In the genomic region with DNA sequence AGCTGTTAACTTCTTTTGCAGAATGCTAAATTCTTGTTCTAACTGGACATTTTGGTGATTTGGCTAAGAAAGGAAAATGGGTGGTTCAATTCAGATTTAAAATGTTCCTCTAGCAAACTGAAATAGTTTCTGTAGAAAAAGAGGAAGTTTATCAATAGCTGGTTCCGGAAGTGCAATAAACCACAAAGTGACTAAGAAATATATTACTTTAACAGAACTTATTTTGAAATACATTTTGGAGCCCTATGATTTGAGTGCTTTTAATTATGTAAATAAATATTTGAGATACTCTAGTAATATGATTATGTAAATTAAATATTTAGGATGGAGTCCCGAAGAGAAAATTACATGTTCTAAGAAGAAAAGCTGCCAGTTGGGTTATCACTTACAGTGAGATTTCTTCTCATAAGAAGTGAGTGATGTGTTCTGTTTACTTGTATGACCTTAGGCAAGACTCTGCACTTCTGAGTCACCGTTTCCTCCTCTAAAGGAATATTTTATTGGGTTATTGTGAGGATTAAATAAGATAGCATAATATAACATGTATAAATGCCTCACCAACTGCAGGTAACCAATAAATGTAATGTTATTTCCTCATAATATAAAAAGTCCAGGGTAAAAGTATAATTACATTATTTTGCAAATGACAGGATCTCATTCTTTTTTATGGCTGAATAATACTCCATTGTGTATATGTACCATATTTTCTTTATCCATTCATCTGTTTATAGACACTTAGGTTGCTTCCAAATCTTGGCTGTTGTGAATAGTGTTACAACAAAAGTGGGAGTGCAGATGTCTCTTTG, we compare ENCODE assay signal across 8 cellular contexts. TPM values are rescaled to one million over a fixed set of nuclear protein-coding genes. Genes with fewer than 3 reads are reported as not detected.
DNase-seq lines count a peak whose midpoint lies in the region; ATAC-seq, FAIRE-seq and TF ChIP-seq lines count a peak whose summit lies in the region.

A gene with protein sequence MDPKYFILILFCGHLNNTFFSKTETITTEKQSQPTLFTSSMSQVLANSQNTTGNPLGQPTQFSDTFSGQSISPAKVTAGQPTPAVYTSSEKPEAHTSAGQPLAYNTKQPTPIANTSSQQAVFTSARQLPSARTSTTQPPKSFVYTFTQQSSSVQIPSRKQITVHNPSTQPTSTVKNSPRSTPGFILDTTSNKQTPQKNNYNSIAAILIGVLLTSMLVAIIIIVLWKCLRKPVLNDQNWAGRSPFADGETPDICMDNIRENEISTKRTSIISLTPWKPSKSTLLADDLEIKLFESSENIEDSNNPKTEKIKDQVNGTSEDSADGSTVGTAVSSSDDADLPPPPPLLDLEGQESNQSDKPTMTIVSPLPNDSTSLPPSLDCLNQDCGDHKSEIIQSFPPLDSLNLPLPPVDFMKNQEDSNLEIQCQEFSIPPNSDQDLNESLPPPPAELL (minus strand): TSS at position 73 of the 806 bp plus-strand sequence. CDS start 8,445 bp downstream, outside the sequence.

- POLR2A ChIA-PET in HepG2 (lab: Yijun Ruan, JAX), result no interaction called here

- H3K4me3 ChIP-seq in liver (ENCODE audit: low read depth in 1 of 3, low read length in 3 of 3) (no peak within 1 kb of the TSS), HepG2 (replicated peaks in 1 of 3; ENCODE audit: insufficient read depth in 1 of 3, low read depth in 2 of 3, low read length in 3 of 3) (no peak within 1 kb of the TSS)

- H3K4me2 ChIP-seq in HepG2 (ENCODE audit: low read depth, low read length), result no peak within 1 kb of the TSS

- no peaks in the 10 kb centered on the region for H4K20me1 ChIP-seq in HepG2 (ENCODE audit: insufficient read depth, low read length)

- H3K27ac Mint-ChIP-seq in stimulated activated naive B cell treated with anti-CD40 and anti-IgM and Interleukin-4, amounts not matched to agents 10 μg/mL and 1 μg/mL and 100 μg/mL, for 72 hours, result peak within 1 kb of the TSS; percentile 96

- BruUV-seq in HepG2 (replicated peaks; lab: Mats Ljungman, UMichigan), result no TSS peak

- H3K36me3 ChIP-seq in liver (ENCODE audit: control insufficient read depth in 4 of 4, insufficient read depth in 3 of 4, low read depth in 1 of 4, low read length in 3 of 4) (no peaks in the 10 kb centered on the region), HepG2 (replicated peaks in 1 of 2; ENCODE audit: control insufficient read depth in 1 of 2, insufficient read depth in 2 of 2, low read length in 2 of 2) (no peaks in the 10 kb centered on the region)

- TF ChIP-seq POLR2A in HepG2 (IDR thresholded peaks at IDR 0.05; ENCODE audit: insufficient read depth in 1 of 2, low read depth in 2 of 2, low read length in 2 of 2), result no peak

- peak within 1 kb of the TSS in 1 of 2 donors; percentile 89 for H3K9ac ChIP-seq in liver (ENCODE audit: low read depth in 1 of 2, low read length in 2 of 2)
- H3K9ac ChIP-seq in HepG2 (ENCODE audit: insufficient read depth, low read depth, low read length), result no peak within 1 kb of the TSS

- H3K9me3 ChIP-seq in liver (ENCODE audit: control insufficient read depth in 4 of 4, low read length in 3 of 4) (no peaks in the 10 kb centered on the region), HepG2 (ENCODE audit: low read length) (no peaks in the 10 kb centered on the region)

- peak within 1 kb of the TSS; percentile 41 to 62 for H3K27ac ChIP-seq in liver (ENCODE audit: low read depth in 1 of 2, low read length in 2 of 2)
- no peak within 1 kb of the TSS for H3K27ac ChIP-seq in HepG2 (ENCODE audit: extremely low read length, insufficient read depth, low read length)
- H3K27ac ChIP-seq in epithelial cell of prostate, result peak within 1 kb of the TSS; percentile 84

- no peak for ATAC-seq in HepG2
- peak; percentile 57 for ATAC-seq in stimulated activated naive B cell treated with anti-CD40 and anti-IgM and Interleukin-4, amounts not matched to agents 10 μg/mL and 1 μg/mL and 100 μg/mL, for 72 hours (replicated peaks)

- peak within 1 kb of the TSS; percentile 76 to 89 for H3K4me3 Mint-ChIP-seq in stimulated activated naive B cell treated with anti-CD40 and anti-IgM and Interleukin-4, amounts not matched to agents 10 μg/mL and 1 μg/mL and 100 μg/mL, for 72 hours

- peaks cover 22 to 54% of the 10 kb centered on the region in 2 donors for H3K4me1 Mint-ChIP-seq in stimulated activated naive B cell treated with anti-CD40 and anti-IgM and Interleukin-4, amounts not matched to agents 10 μg/mL and 1 μg/mL and 100 μg/mL, for 72 hours

- H3K27me3 ChIP-seq in liver (ENCODE audit: control insufficient read depth in 4 of 4, insufficient read depth in 4 of 4, low read length in 3 of 4), result no peaks in the 10 kb centered on the region
- no peaks in the 10 kb centered on the region for H3K27me3 ChIP-seq in HepG2 (ENCODE audit: control insufficient read depth in 1 of 2, insufficient read depth in 2 of 2, low read length in 2 of 2)

- no peak for TF ChIP-seq EP300 in HepG2 (IDR thresholded peaks at IDR 0.05; ENCODE audit: low read depth in 2 of 2, low read length in 2 of 2)
- no peak for TF ChIP-seq EP300 in HepG2 (CRISPR knock-in tag; IDR thresholded peaks at IDR 0.05; ENCODE audit: borderline replicate concordance)

- H3K9me3 Mint-ChIP-seq in stimulated activated naive B cell treated with anti-CD40 and anti-IgM and Interleukin-4, amounts not matched to agents 10 μg/mL and 1 μg/mL and 100 μg/mL, for 72 hours, result peaks cover 0 to 3% of the 10 kb centered on the region in 2 donors

- in situ Hi-C loops in HepG2 (cut with HindIII; ENCODE audit: extremely low pct_ligation_motif_present, low pct_unique_long_range_greater_than_20kb), result no loop called here

- no peak within 1 kb of the TSS for H2AFZ ChIP-seq in HepG2 (ENCODE audit: low read length)

- TF ChIP-seq CTCF in liver (IDR thresholded peaks at IDR 0.05; ENCODE audit: low read depth, low read length, missing input control) (no peak), HepG2 (CRISPR knock-in tag; IDR thresholded peaks at IDR 0.05) (no peak), D721Med (IDR thresholded peaks at IDR 0.05; ENCODE audit: insufficient read depth, missing control alignments) (no peak)

- TF ChIP-seq RAD21 in liver (IDR thresholded peaks at IDR 0.05) (no peak), HepG2 (CRISPR knock-in tag; IDR thresholded peaks at IDR 0.05) (no peak)

- peaks cover 22 to 30% of the 10 kb centered on the region in 2 donors for H3K36me3 Mint-ChIP-seq in stimulated activated naive B cell treated with anti-CD40 and anti-IgM and Interleukin-4, amounts not matched to agents 10 μg/mL and 1 μg/mL and 100 μg/mL, for 72 hours

- intact Hi-C loops in HepG2 (cut with micrococcal nuclease; ENCODE audit: unreplicated experiment), result no loop called here

- WGBS in liver, result 64% methylated on average over 3 of the region's 3 CpGs
- 91% methylated on average over 3 of the region's 3 CpGs for WGBS in HepG2 (ENCODE audit: low lambda C conversion rate)

- CTCF ChIA-PET in HepG2 (lab: Yijun Ruan, JAX; ENCODE audit: low intra/inter-chr PET ratio, low total read pairs), result no interaction called here

- DNase-seq in HepG2 (ENCODE audit: low spot score) (no peak), RKO (ENCODE audit: low spot score) (peak; percentile 20), epithelial cell of prostate (ENCODE audit: low read depth, low spot score) (peak; percentile 69), NCI-H2171 treated with DMSO at 0.1 percent for 48 hours (lab: John Stamatoyannopoulos, UW) (no peak), D721Med (ENCODE audit: insufficient read length, low spot score) (no peak), UCSD-AML1 (lab: John Stamatoyannopoulos, UW; ENCODE audit: unreplicated experiment) (no peak)
- no peak for DNase-seq in stimulated activated naive B cell treated with anti-CD40 and anti-IgM and Interleukin-4, amounts not matched to agents 10 μg/mL and 1 μg/mL and 100 μg/mL, for 72 hours

- no peaks in the 10 kb centered on the region for H3K79me2 ChIP-seq in HepG2 (ENCODE audit: insufficient read depth, low read length)

- FAIRE-seq in HepG2 (lab: Jason Lieb, UNC) (no peak), D721Med (lab: Jason Lieb, UNC) (no peak)

- no peaks in the 10 kb centered on the region for H3K4me1 ChIP-seq in liver (ENCODE audit: control insufficient read depth in 4 of 4, insufficient read depth in 4 of 4, low read length in 3 of 4)
- no peaks in the 10 kb centered on the region for H3K4me1 ChIP-seq in HepG2 (ENCODE audit: insufficient read depth, low read length)

- H3K27me3 Mint-ChIP-seq in stimulated activated naive B cell treated with anti-CD40 and anti-IgM and Interleukin-4, amounts not matched to agents 10 μg/mL and 1 μg/mL and 100 μg/mL, for 72 hours, result no peaks in the 10 kb centered on the region

TF ChIP-seq in liver, 16 proteins besides CTCF, POLR2A, EP300 and RAD21 (continues in another document):
- TF ChIP-seq EGR1 (IDR thresholded peaks at IDR 0.05; ENCODE audit: low read depth in 2 of 2) (no peak), YY1 (IDR thresholded peaks at IDR 0.05) (peak; percentile 10), HNF4G (IDR thresholded peaks at IDR 0.05) (no peak), JUND (IDR thresholded peaks at IDR 0.05) (peak; percentile 47 to 54)

TF ChIP-seq in HepG2, 621 proteins besides CTCF, POLR2A, EP300 and RAD21 (continues in another document):
- TF ChIP-seq CBX1 (IDR thresholded peaks at IDR 0.05; ENCODE audit: low read depth) (no peak), SRY (CRISPR knock-in tag; IDR thresholded peaks at IDR 0.05) (no peak), YEATS4 (CRISPR knock-in tag; IDR thresholded peaks at IDR 0.05; ENCODE audit: borderline replicate concordance) (no peak)

RNA-seq across cellular contexts. Expression of the gene that starts here (rescaled TPM):
- 1 to 10 TPM; 2.8 to 3.5 TPM for total RNA-seq in liver
- 1 to 10 TPM; 4.0 to 5.8 TPM for polyA plus RNA-seq in liver
- total RNA-seq in HepG2 (2016; rRNA removed; fragmentation: Illumina TruSeq; extraction: Trizol), result not detected in 2 replicates
- total RNA-seq in HepG2 (2016; cell fraction: cytosol; rRNA removed; fragmentation: Illumina TruSeq; extraction: Trizol; ENCODE audit: low read depth), result not detected in 2 replicates
- not detected in 2 replicates for total RNA-seq in HepG2 (2016; cell fraction: insoluble cytoplasmic fraction; rRNA removed; fragmentation: Illumina TruSeq; extraction: Trizol)
- not detected in 2 replicates for total RNA-seq in HepG2 (2016; cell fraction: membrane; rRNA removed; fragmentation: Illumina TruSeq; extraction: Trizol)
- total RNA-seq in HepG2 (2016; cell fraction: nucleus; rRNA removed; fragmentation: Illumina TruSeq; extraction: Trizol), result not detected in 2 replicates
- polyA plus RNA-seq in HepG2 (2011; rRNA removed), result not detected in 2 replicates
- polyA plus RNA-seq in HepG2 (2011; cell fraction: cytosol; rRNA removed), result not detected in 2 replicates
- not detected in 2 replicates for polyA plus RNA-seq in HepG2 (2011; cell fraction: nucleus; rRNA removed)
- polyA plus RNA-seq in HepG2 (2012), result not detected in 2 replicates
- polyA plus RNA-seq in HepG2 (2016; cell fraction: cytosol; fragmentation: Illumina TruSeq; extraction: Trizol; ENCODE audit: low read depth), result not detected in 2 replicates
- not detected in 2 replicates for polyA plus RNA-seq in HepG2 (2016; cell fraction: insoluble cytoplasmic fraction; fragmentation: Illumina TruSeq; extraction: Trizol; ENCODE audit: low read depth)
- polyA plus RNA-seq in HepG2 (2016; cell fraction: membrane; fragmentation: Illumina TruSeq; extraction: Trizol; ENCODE audit: low read depth), result not detected in 2 replicates
- not detected in 2 replicates for polyA plus RNA-seq in HepG2 (2016; cell fraction: nucleus; fragmentation: Illumina TruSeq; extraction: Trizol; ENCODE audit: insufficient read depth, low read depth)
- polyA minus RNA-seq in HepG2 (2011; rRNA and poly(A)+ RNA removed; ENCODE audit: low replicate concordance), result not detected in 2 replicates
- not detected in 2 replicates for polyA minus RNA-seq in HepG2 (2011; cell fraction: cytosol; rRNA and poly(A)+ RNA removed)
- polyA minus RNA-seq in HepG2 (2011; cell fraction: nucleus; rRNA and poly(A)+ RNA removed), result 0.13 TPM in 1 of 2 replicates, not detected in the other

Comparison
In these comparisons a context has a peak if more than half of its experiments do, and no peak if none do; other contexts are left out.
1. DNase-seq: peak in RKO (single experiment) and epithelial cell of prostate (single experiment); none in HepG2 (single experiment), stimulated activated naive B cell treated with anti-CD40 and anti-IgM and Interleukin-4, amounts not matched to agents 10 μg/mL and 1 μg/mL and 100 μg/mL, for 72 hours (single experiment), NCI-H2171 treated with DMSO at 0.1 percent for 48 hours (single experiment), D721Med (single experiment) and UCSD-AML1 (single experiment).